ENCODE assay signal across 16 cellular contexts in the genomic region with DNA sequence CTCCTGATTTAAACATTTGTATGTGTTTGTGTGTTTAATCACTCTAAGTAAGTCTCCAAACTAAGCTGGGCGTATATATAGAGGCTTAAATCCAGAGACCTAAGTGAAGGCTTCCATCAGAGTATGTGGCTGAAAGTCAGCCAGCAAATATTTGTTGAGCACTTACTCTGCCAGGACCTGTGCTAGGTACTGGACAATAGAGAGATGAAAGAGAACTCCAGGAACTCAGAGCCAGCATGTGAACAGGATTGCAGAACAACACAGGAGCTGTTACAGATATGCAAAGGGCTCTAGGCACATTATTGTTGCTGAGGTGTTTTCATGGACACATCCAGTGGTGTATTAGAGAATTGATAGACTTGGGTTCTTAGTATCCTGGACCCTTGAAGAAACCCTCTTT.
"Had no signal": no experiment of that assay in that cellular context is flagged by ENCODE, and none has a peak within 500 bp of the region (broad histone marks: within the 10 kb centered on the region; RNA-seq: fewer than 3 reads in every experiment).

No MANE protein-coding gene starts in this region.

- H3K27ac ChIP-seq: cardiac muscle cell, esophagus squamous epithelium, sigmoid colon had no signal

- H3K4me1 Mint-ChIP-seq: stimulated activated memory B cell treated with anti-CD40 and anti-IgM and Interleukin-4, amounts not matched to agents 10 μg/mL and 1 μg/mL and 100 μg/mL, for 72 hours had no signal

- DNase-seq: activated B cell treated with CpG ODN at 0.5 μM for 24 hours; activated CD4-positive, alpha-beta memory T cell treated with anti-CD3 and anti-CD28 coated beads for 36 hours; activated CD4-positive, alpha-beta T cell treated with anti-CD3 and anti-CD28 coated beads for 4 hours; activated naive CD8-positive, alpha-beta T cell treated with anti-CD3 and anti-CD28 coated beads, Interleukin-2, amount 10 ng/mL, durations not matched to agents 7 days and 5 days; activated T-cell treated with anti-CD3 and anti-CD28 coated beads for 4 hours; amygdala; dermis blood vessel endothelial cell; effector memory CD4-positive, alpha-beta T cell; esophagus squamous epithelium; left colon; mammary epithelial cell; sigmoid colon; stimulated activated CD4-positive, alpha-beta T cell treated with anti-CD3 and anti-CD28 coated beads, Interleukin-4, amount 100 ng/mL, for 24 hours had no signal

- H3K36me3 Mint-ChIP-seq: activated CD4-positive, alpha-beta memory T cell treated with anti-CD3 and anti-CD28 coated beads for 36 hours; stimulated activated memory B cell treated with anti-CD40 and anti-IgM and Interleukin-4, amounts not matched to agents 10 μg/mL and 1 μg/mL and 100 μg/mL, for 72 hours had no signal

- H3K36me3 ChIP-seq: cardiac muscle cell had no signal

- ATAC-seq: left colon; stimulated activated memory B cell treated with anti-CD40 and anti-IgM and Interleukin-4, amounts not matched to agents 10 μg/mL and 1 μg/mL and 100 μg/mL, for 72 hours had no signal

- H3K27ac Mint-ChIP-seq: activated B cell treated with CpG ODN at 0.5 μM for 24 hours; activated CD4-positive, alpha-beta memory T cell treated with anti-CD3 and anti-CD28 coated beads for 36 hours; activated naive CD8-positive, alpha-beta T cell treated with anti-CD3 and anti-CD28 coated beads, Interleukin-2, amount 10 ng/mL, durations not matched to agents 7 days and 5 days; activated T-helper 1 cell treated with anti-CD3 and anti-CD28 coated beads, Interleukin-12 subunit alpha, Interleukin-12 subunit beta, Interleukin-2, Interleukin-4 antibody, amounts not matched to agents 30 ng/mL and 10 ng/mL and 1 ng/mL, durations not matched to agents 14 hours and 24 hours and 36 hours; stimulated activated memory B cell treated with anti-CD40 and anti-IgM and Interleukin-4, amounts not matched to agents 10 μg/mL and 1 μg/mL and 100 μg/mL, for 72 hours had no signal

- H3K27me3 ChIP-seq: cardiac muscle cell, esophagus squamous epithelium, sigmoid colon had no signal

- H3K27me3 Mint-ChIP-seq: activated B cell treated with CpG ODN at 0.5 μM for 24 hours; activated CD4-positive, alpha-beta memory T cell treated with anti-CD3 and anti-CD28 coated beads for 36 hours; activated naive CD8-positive, alpha-beta T cell treated with anti-CD3 and anti-CD28 coated beads, Interleukin-2, amount 10 ng/mL, durations not matched to agents 7 days and 5 days; stimulated activated memory B cell treated with anti-CD40 and anti-IgM and Interleukin-4, amounts not matched to agents 10 μg/mL and 1 μg/mL and 100 μg/mL, for 72 hours had no signal

- H3K4me3 Mint-ChIP-seq: activated B cell treated with CpG ODN at 0.5 μM for 24 hours; activated CD4-positive, alpha-beta memory T cell treated with anti-CD3 and anti-CD28 coated beads for 36 hours; activated naive CD8-positive, alpha-beta T cell treated with anti-CD3 and anti-CD28 coated beads, Interleukin-2, amount 10 ng/mL, durations not matched to agents 7 days and 5 days; activated T-helper 1 cell treated with anti-CD3 and anti-CD28 coated beads, Interleukin-12 subunit alpha, Interleukin-12 subunit beta, Interleukin-2, Interleukin-4 antibody, amounts not matched to agents 30 ng/mL and 10 ng/mL and 1 ng/mL, durations not matched to agents 14 hours and 24 hours and 36 hours; stimulated activated memory B cell treated with anti-CD40 and anti-IgM and Interleukin-4, amounts not matched to agents 10 μg/mL and 1 μg/mL and 100 μg/mL, for 72 hours had no signal

- H3K9me3 ChIP-seq: esophagus squamous epithelium, sigmoid colon had no signal

- H3K9me3 Mint-ChIP-seq: activated B cell treated with CpG ODN at 0.5 μM for 24 hours; activated CD4-positive, alpha-beta memory T cell treated with anti-CD3 and anti-CD28 coated beads for 36 hours; activated naive CD8-positive, alpha-beta T cell treated with anti-CD3 and anti-CD28 coated beads, Interleukin-2, amount 10 ng/mL, durations not matched to agents 7 days and 5 days; activated T-helper 1 cell treated with anti-CD3 and anti-CD28 coated beads, Interleukin-12 subunit alpha, Interleukin-12 subunit beta, Interleukin-2, Interleukin-4 antibody, amounts not matched to agents 30 ng/mL and 10 ng/mL and 1 ng/mL, durations not matched to agents 14 hours and 24 hours and 36 hours; stimulated activated memory B cell treated with anti-CD40 and anti-IgM and Interleukin-4, amounts not matched to agents 10 μg/mL and 1 μg/mL and 100 μg/mL, for 72 hours had no signal

- H3K4me3 ChIP-seq: cardiac muscle cell, esophagus squamous epithelium, sigmoid colon had no signal
